Comparison of ENCODE assay signal across 2 cellular contexts in genomic region chr12:92289611-92290010, GRCh38.
TF ChIP-seq lines count a peak whose summit lies in the region.

No MANE protein-coding gene starts in this region.

TF ChIP-seq in A549, 52 proteins besides CTCF, POLR2A, EP300 and RAD21:
- no peak for TF ChIP-seq REST (IDR thresholded peaks at IDR 0.05)
- no peak for TF ChIP-seq GATA3 (IDR thresholded peaks at IDR 0.05; ENCODE audit: borderline replicate concordance)
- TF ChIP-seq CBX8 (IDR thresholded peaks at IDR 0.05) = no peak
- TF ChIP-seq CHD2 (IDR thresholded peaks at IDR 0.05; ENCODE audit: low read length, partially characterized antibody) = no peak

TF ChIP-seq in K562, 482 proteins besides CTCF, POLR2A, EP300 and RAD21 (continued from another document):
- TF ChIP-seq MNT (conservative IDR thresholded peaks at IDR 0.05) (no peak), ZFPM2 (CRISPR knock-in tag; IDR thresholded peaks at IDR 0.05) (no peak), HIVEP1 (CRISPR knock-in tag; IDR thresholded peaks at IDR 0.05) (no peak), MYC (IDR thresholded peaks at IDR 0.05; ENCODE audit: low read depth, low read length) (no peak), MYC (CRISPR knock-in tag; IDR thresholded peaks at IDR 0.05; ENCODE audit: borderline replicate concordance, low read depth) (no peak), TAF7 (tag; IDR thresholded peaks at IDR 0.05) (no peak), NFXL1 (CRISPR knock-in tag; IDR thresholded peaks at IDR 0.05) (no peak), GTF3C2 (IDR thresholded peaks at IDR 0.05; ENCODE audit: borderline replicate concordance, extremely low read depth, insufficient read length) (no peak), SRSF3 (IDR thresholded peaks at IDR 0.05; ENCODE audit: insufficient read depth, low read length) (no peak), ARID4B (CRISPR knock-in tag; IDR thresholded peaks at IDR 0.05) (no peak), MGA (IDR thresholded peaks at IDR 0.05) (no peak)
